Comparison of ENCODE assay signal across 13 cellular contexts in the genomic region with DNA sequence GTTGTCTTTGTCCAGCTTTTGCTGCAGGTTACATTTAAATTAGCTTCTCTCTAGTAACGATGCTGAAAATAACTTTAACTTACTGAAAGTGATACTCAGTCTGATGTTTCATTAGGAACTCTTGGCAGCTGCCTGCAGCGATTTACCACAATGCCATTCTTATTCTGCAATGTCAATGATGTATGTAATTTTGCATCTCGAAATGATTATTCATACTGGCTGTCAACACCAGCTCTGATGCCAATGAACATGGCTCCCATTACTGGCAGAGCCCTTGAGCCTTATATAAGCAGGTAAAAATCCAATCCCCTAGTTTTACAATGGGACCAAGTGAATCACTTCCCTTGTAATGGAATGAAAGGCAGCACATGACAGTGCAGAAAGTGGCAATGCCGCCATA.
DNase-seq lines count a peak whose midpoint lies in the region; ATAC-seq and TF ChIP-seq lines count a peak whose summit lies in the region.
"Had no signal": no experiment of that assay in that cellular context is flagged by ENCODE, and none has a peak within 500 bp of the region (broad histone marks: within the 10 kb centered on the region; RNA-seq: fewer than 3 reads in every experiment).

No MANE protein-coding gene starts in this region.

- TF ChIP-seq POLR2A in erythroblast (IDR thresholded peaks at IDR 0.05; ENCODE audit: low read length) = no peak

- DNase-seq in epithelial cell of prostate (ENCODE audit: low read depth, low spot score) = peak; percentile 24
- no peak for DNase-seq in 8988T
- DNase-seq in NOMO-1 (lab: John Stamatoyannopoulos, UW; ENCODE audit: unreplicated experiment in 2 of 2) = no peak
- DNase-seq in erythroblast (lab: John Stamatoyannopoulos, UW) = no peak
- no peak for DNase-seq in NCI-H2227 (lab: John Stamatoyannopoulos, UW; ENCODE audit: unreplicated experiment)
- DNase-seq: activated CD4-positive, CD25-positive, alpha-beta regulatory T cell treated with anti-CD3 and anti-CD28 coated beads, Interleukin-2, amount 50 U/mL, for 72 hours; activated naive CD4-positive, alpha-beta T cell treated with anti-CD3 and anti-CD28 coated beads, Interleukin-2, amount 50 U/mL, for 16 hours; CD4-positive, alpha-beta memory T cell; Kasumi-1; left colon had no signal

- peak; percentile 97 for ATAC-seq in GM18517 (IDR thresholded peaks at IDR 0.05; ENCODE audit: unreplicated experiment)
- peak; percentile 87 for ATAC-seq in GM21515 (IDR thresholded peaks at IDR 0.05; ENCODE audit: unreplicated experiment)
- ATAC-seq in HG03159 (IDR thresholded peaks at IDR 0.05; ENCODE audit: unreplicated experiment) = peak; percentile 93
- ATAC-seq: left colon had no signal

- H3K27ac ChIP-seq in epithelial cell of prostate = no peak overlapping the region
